In genomic region chr13:30364133-30364532, GRCh38 we compare ENCODE assay signal across 13 cellular contexts. TPM values are rescaled to one million over a fixed set of nuclear protein-coding genes. Genes with fewer than 3 reads are reported as not detected.
DNase-seq lines count a peak whose midpoint lies in the region; ATAC-seq and TF ChIP-seq lines count a peak whose summit lies in the region.
"Had no signal": no experiment of that assay in that cellular context is flagged by ENCODE, and none has a peak within 500 bp of the region (broad histone marks: within the 10 kb centered on the region; RNA-seq: fewer than 3 reads in every experiment).

No MANE protein-coding gene starts in this region.

- peak overlapping the region; percentile 60 for H2AFZ ChIP-seq in IMR-90 (replicated peaks; ENCODE audit: low read length, poor library complexity)

- H3K23ac ChIP-seq in IMR-90 (ENCODE audit: low read depth, low read length) = peak overlapping the region; percentile 55

- H3K14ac ChIP-seq in IMR-90 (replicated peaks; ENCODE audit: low read depth, low read length) = peak overlapping the region; percentile 90

- TF ChIP-seq POLR2A in IMR-90 (IDR thresholded peaks at IDR 0.05; ENCODE audit: low read depth, low read length) = no peak
- TF ChIP-seq POLR2A in uterus (IDR thresholded peaks at IDR 0.05) = no peak
- TF ChIP-seq POLR2A in sigmoid colon (IDR thresholded peaks at IDR 0.05) = no peak

- H4K8ac ChIP-seq in IMR-90 (ENCODE audit: low read depth in 2 of 2, low read length in 2 of 2) = peak overlapping the region; percentile 72 to 93

- peak overlapping the region; percentile 78; the same call in 2 of the 3 replicates for H2BK15ac ChIP-seq in IMR-90 (ENCODE audit: low read depth, low read length)

- intact Hi-C loops in IMR-90 (cut with micrococcal nuclease) (no loop called here), uterus (cut with DNase I; ENCODE audit: low total_unique reads) (no loop called here), sigmoid colon (cut with DNase I) (no loop called here), head of caudate nucleus (cut with DNase I) (no loop called here)

- peak overlapping the region; percentile 67 for H4K91ac ChIP-seq in IMR-90 (ENCODE audit: insufficient read depth, low read depth, low read length)

- peak overlapping the region; percentile 64 for H2BK5ac ChIP-seq in IMR-90 (ENCODE audit: low read depth, low read length, poor library complexity, severe bottlenecking)

- in situ Hi-C loops in IMR-90 (cut with MboI; ENCODE audit: low sequenced_read_pairs) = no loop called here

- H3K36me3 ChIP-seq in IMR-90 (ENCODE audit: control insufficient read depth, insufficient read depth, low read length) (no peaks in the 10 kb centered on the region), uterus (no peaks in the 10 kb centered on the region), sigmoid colon (no peaks in the 10 kb centered on the region)
- H3K36me3 ChIP-seq: SJCRH30 had no signal

- no peaks in the 10 kb centered on the region for H3K9me3 Mint-ChIP-seq in WTC11
- H3K9me3 Mint-ChIP-seq: central memory CD8-positive, alpha-beta T cell had no signal

- TF ChIP-seq CTCF in IMR-90 (conservative IDR thresholded peaks at IDR 0.05; ENCODE audit: low read depth, low read length) = no peak
- TF ChIP-seq CTCF in WTC11 (IDR thresholded peaks at IDR 0.05) = no peak
- no peak for TF ChIP-seq CTCF in uterus (IDR thresholded peaks at IDR 0.05)
- TF ChIP-seq CTCF in sigmoid colon (IDR thresholded peaks at IDR 0.05) = no peak

- no TSS peak for BruUV-seq in IMR-90 (replicated peaks; lab: Mats Ljungman, UMichigan)

- H2BK20ac ChIP-seq in IMR-90 (ENCODE audit: low read depth, low read length) = peak overlapping the region; percentile 77

- H3K9me3 ChIP-seq in IMR-90 (ENCODE audit: control insufficient read depth, insufficient read depth, low read length) (no peaks in the 10 kb centered on the region), uterus (no peaks in the 10 kb centered on the region), sigmoid colon (no peaks in the 10 kb centered on the region)
- H3K9me3 ChIP-seq: SJCRH30 had no signal

- H3K4me1 ChIP-seq in IMR-90 (ENCODE audit: control insufficient read depth, insufficient read depth, low read length) = peaks cover 16% of the 10 kb centered on the region
- no peaks in the 10 kb centered on the region for H3K4me1 ChIP-seq in uterus
- no peaks in the 10 kb centered on the region for H3K4me1 ChIP-seq in sigmoid colon
- H3K4me1 ChIP-seq: SJCRH30 had no signal

- WGBS in IMR-90 (ENCODE audit: extremely low coverage in 2 of 2, insufficient read length in 1 of 2), 2 experiments = no CpG with 5 or more reads among the region's 3 CpGs
- WGBS in sigmoid colon, 2 donors = 90 to 91% methylated on average over 3 of the region's 3 CpGs

- peak overlapping the region; percentile 76 for H3K4ac ChIP-seq in IMR-90 (ENCODE audit: low read depth, low read length)

- DNase-seq in IMR-90 (peak; percentile 60), WTC11 (ENCODE audit: low spot score) (no peak), left lobe of liver (ENCODE audit: low spot score) (no peak), uterus (no peak), sigmoid colon (no peak), nucleus accumbens (lab: John Stamatoyannopoulos, UW) (no peak), head of caudate nucleus (no peak)
- DNase-seq: Kasumi-1, NCI-H2029 treated with DMSO at 0.1 percent for 48 hours, SJCRH30 had no signal

- H2BK120ac ChIP-seq in IMR-90 (ENCODE audit: low read depth, low read length) = peak overlapping the region; percentile 82

- ATAC-seq in IMR-90 (ENCODE audit: low read depth) (peak; percentile 61), WTC11 (no peak), left lobe of liver (peak; percentile 64)

- H3K18ac ChIP-seq in IMR-90 (ENCODE audit: low read depth, low read length) = peak overlapping the region; percentile 97

- H3K79me1 ChIP-seq in IMR-90 (ENCODE audit: low read depth in 1 of 2, low read length in 2 of 2) = no peaks in the 10 kb centered on the region

- H3K27ac ChIP-seq in IMR-90 (ENCODE audit: insufficient read depth, low read length) = peak overlapping the region; percentile 47; the same call in 1 of the 2 replicates
- H3K27ac ChIP-seq in uterus = peak overlapping the region; percentile 44 to 57
- H3K27ac ChIP-seq in sigmoid colon = no peak overlapping the region
- H3K27ac ChIP-seq: SJCRH30 had no signal

- POLR2A ChIA-PET in IMR-90 (lab: Charles Lee; ENCODE audit: unreplicated experiment) (no interaction called here), WTC11 (lab: Charles Lee) (no interaction called here)

- no peak for TF ChIP-seq RAD21 in IMR-90 (IDR thresholded peaks at IDR 0.05; ENCODE audit: low read length)

- H3K9ac ChIP-seq in IMR-90 (ENCODE audit: low read depth, low read length) = no peak overlapping the region

- CTCF ChIA-PET in IMR-90 (lab: Yijun Ruan, JAX) (no interaction called here), WTC11 (lab: Charles Lee) (no interaction called here)

- H3K4me3 ChIP-seq in IMR-90 (ENCODE audit: insufficient read depth, low read depth, low read length) = no peak overlapping the region
- H3K4me3 ChIP-seq in uterus = no peak overlapping the region
- H3K4me3 ChIP-seq in sigmoid colon = no peak overlapping the region
- H3K4me3 ChIP-seq: SJCRH30 had no signal

- H3K27me3 Mint-ChIP-seq in WTC11 (ENCODE audit: low read depth) = no peaks in the 10 kb centered on the region; the same call in 1 of the 2 replicates
- H3K27me3 Mint-ChIP-seq: activated naive CD8-positive, alpha-beta T cell; central memory CD8-positive, alpha-beta T cell had no signal

- H3K4me3 Mint-ChIP-seq in WTC11 = no peak overlapping the region
- H3K4me3 Mint-ChIP-seq: activated naive CD8-positive, alpha-beta T cell; central memory CD8-positive, alpha-beta T cell had no signal

- H2AK9ac ChIP-seq in IMR-90 (replicated peaks; ENCODE audit: low read depth, low read length, poor library complexity) = no peak overlapping the region

- peaks cover 34% of the 10 kb centered on the region for H3K4me1 Mint-ChIP-seq in WTC11

- H4K5ac ChIP-seq in IMR-90 (ENCODE audit: low read depth, low read length) = peak overlapping the region; percentile 95

- no peaks in the 10 kb centered on the region for H3K27me3 ChIP-seq in IMR-90 (ENCODE audit: control insufficient read depth, insufficient read depth, low read length)
- H3K27me3 ChIP-seq in uterus = no peaks in the 10 kb centered on the region
- H3K27me3 ChIP-seq in sigmoid colon = no peaks in the 10 kb centered on the region
- H3K27me3 ChIP-seq: SJCRH30 had no signal

- no peaks in the 10 kb centered on the region for H3K36me3 Mint-ChIP-seq in WTC11

- no peak for TF ChIP-seq EP300 in sigmoid colon (IDR thresholded peaks at IDR 0.05)

- peak overlapping the region; percentile 15; the same call in 1 of the 2 replicates for H3K56ac ChIP-seq in IMR-90 (ENCODE audit: extremely low read depth, insufficient read depth, low read length)

- H3K27ac Mint-ChIP-seq in WTC11 = peak overlapping the region; percentile 48; the same call in 1 of the 2 replicates
- H3K27ac Mint-ChIP-seq: activated naive CD8-positive, alpha-beta T cell had no signal

- peak overlapping the region; percentile 73; the same call in 1 of the 2 replicates for H2AK5ac ChIP-seq in IMR-90 (ENCODE audit: low read depth, low read length)

- H4K20me1 ChIP-seq in IMR-90 (ENCODE audit: insufficient read depth, low read length) = no peaks in the 10 kb centered on the region

- no peak overlapping the region for H3K4me2 ChIP-seq in IMR-90 (ENCODE audit: low read depth, low read length)

- dilution Hi-C loops in IMR-90 (cut with HindIII; ENCODE audit: low sequenced_read_pairs, unreplicated experiment) = no loop called here

- peaks cover 4% of the 10 kb centered on the region for H3K9me1 ChIP-seq in IMR-90 (ENCODE audit: insufficient read depth, low read length)

TF ChIP-seq in IMR-90, 13 proteins besides CTCF, POLR2A, EP300 and RAD21:
- TF ChIP-seq MAFK (IDR thresholded peaks at IDR 0.05; ENCODE audit: low read depth, low read length) (peak; percentile 58; the same call in 1 of the 2 replicates), NFE2L2 (IDR thresholded peaks at IDR 0.05; ENCODE audit: low read depth, low read length) (peak; percentile 95), RCOR1 (IDR thresholded peaks at IDR 0.05; ENCODE audit: insufficient replicate concordance, low read length) (no peak), FOS (IDR thresholded peaks at IDR 0.05; ENCODE audit: low read depth, low read length) (no peak)
TF ChIP-seq in IMR-90: peak in this region for 2.

TF ChIP-seq in WTC11, 78 proteins besides CTCF, POLR2A, EP300 and RAD21:
- TF ChIP-seq E2F4 (CRISPR knock-in tag; IDR thresholded peaks at IDR 0.05; ENCODE audit: borderline replicate concordance, low read depth) = no peak
- peak; percentile 32; the same call in 1 of the 2 replicates for TF ChIP-seq NFE2L1 (CRISPR knock-in tag; IDR thresholded peaks at IDR 0.05)

RNA-seq across cellular contexts. Expression of gene KATNAL1, which starts 56.8 kb away (rescaled TPM):
- total RNA-seq in IMR-90 (2012; rRNA removed) (16.8 and 35.8 TPM in 2 replicates), WTC11 (2021) (13.2 to 14.2 TPM (median 13.4 TPM) in 3 replicates), left lobe of liver (7.7 TPM), uterus (10 to 100 TPM; 24.1 to 65.3 (median 49.9) TPM), sigmoid colon (10 to 100 TPM; 31.9 to 51.2 (median 45.5) TPM)
- polyA plus RNA-seq in IMR-90 (2012; rRNA removed) (6.5 and 6.9 TPM in 2 replicates), sigmoid colon (1 to 10 TPM in 2 of 3 donors, under 1 TPM in 1; 0.92 to 2.8 (median 1.8) TPM)
- polyA plus RNA-seq in IMR-90 (2012; cell fraction: cytosol; rRNA removed) = 1.2 and 1.5 TPM in 2 replicates
- 0.91 and 5.9 TPM in 2 replicates for polyA plus RNA-seq in IMR-90 (2012; cell fraction: nucleus; rRNA removed; ENCODE audit: low replicate concordance)

RNA-seq across cellular contexts. Expression of gene UBE2L5, which starts 58.2 kb away (rescaled TPM):
- total RNA-seq in IMR-90 (2012; rRNA removed) (0.18 TPM in 1 of 2 replicates, not detected in the other), WTC11 (2021) (0.13 TPM in 1 of 3 replicates, not detected in the others), left lobe of liver (not detected), uterus (1 to 10 TPM in 1 of 4 donors, under 1 TPM in 1, not detected in 2; 0.21 to 2.8 TPM), sigmoid colon (1 to 10 TPM in 1 of 4 donors, under 1 TPM in 1, not detected in 2; 0.95 to 1.6 TPM)
- polyA plus RNA-seq in IMR-90 (2012; rRNA removed) (not detected in 2 replicates), sigmoid colon (under 1 TPM in 2 of 3 donors, not detected in 1; 0.09 to 0.60 TPM)
- polyA plus RNA-seq in IMR-90 (2012; cell fraction: cytosol; rRNA removed) = 0.04 TPM in 1 of 2 replicates, not detected in the other
- polyA plus RNA-seq in IMR-90 (2012; cell fraction: nucleus; rRNA removed; ENCODE audit: low replicate concordance) = 0.09 TPM in 1 of 2 replicates, not detected in the other
- total RNA-seq: myocyte, SJCRH30 had no signal

Comparison
In these comparisons a context has a peak if more than half of its experiments do, and no peak if none do; other contexts are left out.
1. H3K27ac ChIP-seq: peak in IMR-90 (single experiment) and uterus (2 of 2); none in sigmoid colon (0 of 4).